8 cellular contexts compared by ENCODE assay signal in genomic region chr22:42553475-42554361, GRCh38. TPM values are rescaled to one million over a fixed set of nuclear protein-coding genes. Genes with fewer than 3 reads are reported as not detected.
DNase-seq lines count a peak whose midpoint lies in the region; ATAC-seq and TF ChIP-seq lines count a peak whose summit lies in the region.

TSS of gene SERHL2 (plus strand) at chr22:42553956. CDS start at chr22:42554021, 65 bp downstream.

- H3K36me3 Mint-ChIP-seq in activated CD4-positive, alpha-beta memory T cell treated with anti-CD3 and anti-CD28 coated beads for 36 hours, result no peaks in the 10 kb centered on the region

- peak within 1 kb of the TSS; percentile 49 to 80 (median 64) for H3K4me3 ChIP-seq in dorsolateral prefrontal cortex
- H3K4me3 ChIP-seq in lower leg skin (ENCODE audit: low read depth, poor library complexity, severe bottlenecking), result peak within 1 kb of the TSS; percentile 21

- TF ChIP-seq POLR2A in lower leg skin (IDR thresholded peaks at IDR 0.05), result no peak

- TF ChIP-seq CTCF in dorsolateral prefrontal cortex (IDR thresholded peaks at IDR 0.05 in 54 of 56, conservative IDR thresholded peaks at IDR 0.05 in 2 of 56; ENCODE audit: low read depth in 1 of 56, partially characterized antibody in 56 of 56) (peak in 15 of 56 donors; percentile 5 to 58 (median 22)), lower leg skin (IDR thresholded peaks at IDR 0.05) (no peak)

- no peak within 1 kb of the TSS for H3K27ac Mint-ChIP-seq in activated CD4-positive, alpha-beta memory T cell treated with anti-CD3 and anti-CD28 coated beads for 36 hours

- DNase-seq in ELF-1 (ENCODE audit: low read depth, low spot score) (peak; percentile 74), NCI-H2227 treated with DMSO at 0.1 percent for 48 hours (lab: John Stamatoyannopoulos, UW) (peak; percentile 77), dorsolateral prefrontal cortex (peak; percentile 55 to 94 (median 69)), lower leg skin (ENCODE audit: low spot score in 2 of 2) (peak; percentile 79 to 98)
- peak; percentile 90 for DNase-seq in activated CD4-positive, alpha-beta memory T cell treated with anti-CD3 and anti-CD28 coated beads for 36 hours
- peak; percentile 92 for DNase-seq in stimulated activated CD4-positive, alpha-beta T cell treated with anti-CD3 and anti-CD28 coated beads, Interleukin-4, amount 100 ng/mL, for 24 hours

- peak within 1 kb of the TSS; percentile 69 for H3K4me3 Mint-ChIP-seq in activated CD4-positive, alpha-beta memory T cell treated with anti-CD3 and anti-CD28 coated beads for 36 hours

- 2% methylated on average over 29 to 46 of the region's 75 CpGs for WGBS in lower leg skin, 2 donors

- CTCF ChIA-PET in activated CD4-positive, alpha-beta memory T cell treated with anti-CD3 and anti-CD28 coated beads for 36 hours (lab: Charles Lee), result no interaction called here

- POLR2A ChIA-PET in activated CD4-positive, alpha-beta memory T cell treated with anti-CD3 and anti-CD28 coated beads for 36 hours (lab: Charles Lee), result interaction anchor here (0.6 kb wide), 1 partner anchor 749 kb away, joined by 5 read pairs; no protein-coding TSS in a partner anchor

- H3K4me1 Mint-ChIP-seq in activated CD4-positive, alpha-beta memory T cell treated with anti-CD3 and anti-CD28 coated beads for 36 hours (ENCODE audit: low read depth), result peaks cover 11% of the 10 kb centered on the region

- no peaks in the 10 kb centered on the region for H3K27me3 Mint-ChIP-seq in activated CD4-positive, alpha-beta memory T cell treated with anti-CD3 and anti-CD28 coated beads for 36 hours

- intact Hi-C loops in activated CD4-positive, alpha-beta memory T cell treated with anti-CD3 and anti-CD28 coated beads for 36 hours (cut with micrococcal nuclease), result loop anchor here (2.0 to 5.0 kb wide), 2 partner anchors 21 to 461 kb away; partner anchors contain the start of gene NDUFA6
- intact Hi-C loops in dorsolateral prefrontal cortex (cut with DNase I), result no loop called here
- intact Hi-C loops in lower leg skin (cut with DNase I; ENCODE audit: low total_unique reads), result no loop called here

- no peaks in the 10 kb centered on the region for H3K27me3 ChIP-seq in dorsolateral prefrontal cortex

- H3K9me3 Mint-ChIP-seq in activated CD4-positive, alpha-beta memory T cell treated with anti-CD3 and anti-CD28 coated beads for 36 hours, result no peaks in the 10 kb centered on the region

- H3K27ac ChIP-seq in dorsolateral prefrontal cortex, result peak within 1 kb of the TSS in 47 of 59 donors; percentile 17 to 87 (median 58)

- ATAC-seq in HG02623 (IDR thresholded peaks at IDR 0.05; ENCODE audit: unreplicated experiment) (peak; percentile 50), GM21717 (IDR thresholded peaks at IDR 0.05; ENCODE audit: unreplicated experiment) (no peak)

RNA-seq across cellular contexts. Expression of gene SERHL2, which starts in this region (rescaled TPM):
- 1 to 10 TPM in 1 of 2 experiments, under 1 TPM in 1; 0.83 to 1.2 TPM for total RNA-seq in activated CD4-positive, alpha-beta memory T cell treated with anti-CD3 and anti-CD28 coated beads for 36 hours
- total RNA-seq in dorsolateral prefrontal cortex, result 10 to 100 TPM in 18 of 120 experiments, 1 to 10 TPM in 102; 2.0 to 26.5 (median 6.2) TPM
- 10 to 100 TPM; 13.1 to 39.5 (median 18.2) TPM for total RNA-seq in lower leg skin
